Comparison of ENCODE assay signal across 8 cellular contexts in genomic region chr6:73653571-73654424, GRCh38. TPM values are rescaled to one million over a fixed set of nuclear protein-coding genes. Genes with fewer than 3 reads are reported as not detected.
DNase-seq lines count a peak whose midpoint lies in the region; ATAC-seq and TF ChIP-seq lines count a peak whose summit lies in the region.

TSS of gene SLC17A5 (minus strand) at chr6:73653992. CDS start at chr6:73653886, 106 bp downstream.

- H3K4me1 ChIP-seq in mammary epithelial cell (ENCODE audit: insufficient read depth, low read length) (peaks cover 13% of the 10 kb centered on the region), iPS-20b (ENCODE audit: insufficient read depth, low read length) (peaks cover 8% of the 10 kb centered on the region; the same call in 1 of the 2 replicates)

- H2AFZ ChIP-seq in mammary epithelial cell (ENCODE audit: low read depth, low read length), result peak within 1 kb of the TSS; percentile 89

- H3K79me2 ChIP-seq in mammary epithelial cell (ENCODE audit: insufficient read depth, low read length), result peaks cover 7% of the 10 kb centered on the region

- no peaks in the 10 kb centered on the region; the same call in 1 of the 2 replicates for H3K36me3 ChIP-seq in WERI-Rb-1
- H3K36me3 ChIP-seq in mammary epithelial cell (ENCODE audit: insufficient read depth, low read length), result no peaks in the 10 kb centered on the region
- no peaks in the 10 kb centered on the region for H3K36me3 ChIP-seq in iPS-20b (ENCODE audit: insufficient read depth, low read depth, low read length)

- POLR2A ChIA-PET in AG04449 (lab: Yijun Ruan, JAX), result interaction anchor here (0.6 to 3.1 kb wide), 8 partner anchors 11 to 153 kb away, joined by 3 to 27 read pairs (median 4); partner anchors contain the start of gene EEF1A1

- dilution Hi-C loops in mammary epithelial cell (cut with HindIII; ENCODE audit: low sequenced_read_pairs), result loop anchor here (10.0 kb wide), 1 partner anchor 139 kb away; no protein-coding TSS in a partner anchor

- H3K27me3 ChIP-seq in WERI-Rb-1 (ENCODE audit: insufficient read depth, low read depth, severe bottlenecking) (no peaks in the 10 kb centered on the region), mammary epithelial cell (ENCODE audit: insufficient read depth, low read length) (no peaks in the 10 kb centered on the region), iPS-20b (ENCODE audit: insufficient read depth, low read length) (no peaks in the 10 kb centered on the region)

- in situ Hi-C loops in mammary epithelial cell (cut with MboI; ENCODE audit: low sequenced_read_pairs in 2 of 2), result no loop called here

- WGBS in mammary epithelial cell (ENCODE audit: low coverage, missing lambda C conversion rate), result 0% methylated on average over 23 of the region's 90 CpGs

- CTCF ChIA-PET in AG04449 (lab: Yijun Ruan, JAX), result interaction anchor here (1.2 to 3.6 kb wide), 14 partner anchors 10 to 1555 kb away, joined by 3 to 22 read pairs (median 8); partner anchors contain the start of gene EEF1A1
- CTCF ChIA-PET in mammary epithelial cell (lab: Charles Lee; ENCODE audit: low non-redundant PET), result interaction anchor here (0.6 to 0.7 kb wide), 2 partner anchors 39 to 1029 kb away, joined by 3 read pairs; no protein-coding TSS in a partner anchor

- peak within 1 kb of the TSS; percentile 89 for H3K4me2 ChIP-seq in mammary epithelial cell (ENCODE audit: insufficient read depth, low read depth, low read length)

- H3K9ac ChIP-seq in mammary epithelial cell (ENCODE audit: insufficient read depth, low read length) (peak within 1 kb of the TSS; percentile 71), iPS-20b (ENCODE audit: low read depth, low read length) (peak within 1 kb of the TSS; percentile 96)

- H4K20me1 ChIP-seq in mammary epithelial cell (ENCODE audit: insufficient read depth, low read length), result no peaks in the 10 kb centered on the region

- H3K27ac ChIP-seq in WERI-Rb-1, result peak within 1 kb of the TSS; percentile 88
- H3K27ac ChIP-seq in mammary epithelial cell (ENCODE audit: insufficient read depth, low read depth, low read length), result peak within 1 kb of the TSS; percentile 62
- H3K27ac ChIP-seq in iPS-20b (ENCODE audit: low read length), result peak within 1 kb of the TSS; percentile 87
- H3K27ac ChIP-seq in skin epidermis, result peak within 1 kb of the TSS; percentile 74 to 98 (median 94)

- ATAC-seq in GM18873 (IDR thresholded peaks at IDR 0.05; ENCODE audit: low FRiP score, unreplicated experiment), result peak; percentile 82
- peak; percentile 86 for ATAC-seq in HG03135 (IDR thresholded peaks at IDR 0.05; ENCODE audit: unreplicated experiment)

- TF ChIP-seq CTCF in AG04449 (IDR thresholded peaks at IDR 0.05; ENCODE audit: insufficient read depth, low read length, missing control alignments) (no peak), WERI-Rb-1 (IDR thresholded peaks at IDR 0.05; ENCODE audit: low read depth, low read length) (no peak), mammary epithelial cell (conservative IDR thresholded peaks at IDR 0.05 in 1 of 2, IDR thresholded peaks at IDR 0.05 in 1 of 2; ENCODE audit: extremely low read depth in 1 of 2, insufficient read depth in 1 of 2, low read depth in 1 of 2, low read length in 2 of 2) (no peak)

- H3K9me3 ChIP-seq in WERI-Rb-1 (ENCODE audit: severe bottlenecking) (no peaks in the 10 kb centered on the region), mammary epithelial cell (replicated peaks; ENCODE audit: insufficient read depth, low read length) (no peaks in the 10 kb centered on the region), iPS-20b (ENCODE audit: insufficient read depth, low read depth, low read length) (no peaks in the 10 kb centered on the region)

- BruUV-seq in mammary epithelial cell (replicated peaks; lab: Mats Ljungman, UMichigan), result no TSS peak

- DNase-seq in AG04449 (ENCODE audit: low read depth, low spot score), result peak; percentile 49
- DNase-seq in NCI-H2196 (lab: John Stamatoyannopoulos, UW; ENCODE audit: unreplicated experiment), result peak; percentile 96
- DNase-seq in WERI-Rb-1, result peak; percentile 94
- DNase-seq in mammary epithelial cell, result peak; percentile 92

- peak within 1 kb of the TSS; percentile 96 for H3K4me3 ChIP-seq in AG04449 (ENCODE audit: low read depth, low read length)
- peak within 1 kb of the TSS; percentile 81 for H3K4me3 ChIP-seq in WERI-Rb-1 (ENCODE audit: low read depth, low read length)
- peak within 1 kb of the TSS; percentile 59 to 99 (median 85) for H3K4me3 ChIP-seq in mammary epithelial cell (replicated peaks in 1 of 3; ENCODE audit: insufficient read depth in 1 of 3, low read depth in 2 of 3, low read length in 3 of 3)
- H3K4me3 ChIP-seq in iPS-20b (ENCODE audit: low read length), result peak within 1 kb of the TSS; percentile 98
- peak within 1 kb of the TSS; percentile 68 to 100 (median 97) for H3K4me3 ChIP-seq in skin epidermis

- intact Hi-C loops in mammary epithelial cell (cut with micrococcal nuclease), result loop anchor here (1.0 to 2.0 kb wide), 2 partner anchors 132 to 141 kb away; partner anchors contain the start of gene EEF1A1

RNA-seq across cellular contexts. Expression of gene SLC17A5, which starts in this region (rescaled TPM):
- total RNA-seq in mammary epithelial cell, result 10 to 100 TPM in 1 of 2 donors, 1 to 10 TPM in 1; 6.5 to 26.0 TPM
- polyA plus RNA-seq in mammary epithelial cell, result 6.2 TPM
- polyA minus RNA-seq in mammary epithelial cell, result 19.4 TPM

Comparison
In these comparisons a context has a peak if more than half of its experiments do, and no peak if none do; other contexts are left out.
1. Peak in every context shown above with its lines: DNase-seq, ATAC-seq, H3K4me3 ChIP-seq and H3K27ac ChIP-seq.